In the genomic region with DNA sequence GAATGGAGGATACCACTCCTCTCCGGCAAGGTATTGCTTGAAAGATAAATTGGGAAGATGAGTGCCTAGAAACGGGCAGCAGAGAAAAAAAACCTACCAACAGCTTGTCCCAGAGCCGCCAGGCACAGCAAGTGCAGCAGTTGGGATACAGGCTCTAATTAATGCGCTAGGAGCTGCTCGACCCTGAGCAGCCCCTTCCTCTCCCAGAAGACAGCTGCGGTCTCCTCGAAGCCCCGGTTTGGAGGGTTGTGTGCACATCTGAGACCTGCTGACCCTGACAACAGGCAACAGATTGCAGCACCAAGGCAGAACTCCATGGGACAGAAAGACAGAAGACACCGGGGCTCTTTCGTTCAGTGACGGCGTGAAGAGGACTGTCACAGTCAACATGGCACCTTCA, we compare ENCODE assay signal across 9 cellular contexts.
A peak's percentile ranks its signal among the peaks of the same experiment; 100 is the strongest.
DNase-seq lines count a peak whose midpoint lies in the region; ATAC-seq and TF ChIP-seq lines count a peak whose summit lies in the region.
"Had no signal": no experiment of that assay in that cellular context is flagged by ENCODE, and none has a peak within 500 bp of the region (broad histone marks: within the 10 kb centered on the region; RNA-seq: fewer than 3 reads in every experiment).

No MANE protein-coding gene starts in this region.

- H3K36me3 Mint-ChIP-seq in glutamatergic neuron (ENCODE audit: unreplicated experiment): no peaks in the 10 kb centered on the region

- peak overlapping the region; percentile 69 for H3K4me3 Mint-ChIP-seq in glutamatergic neuron (ENCODE audit: unreplicated experiment)

- peaks cover 11% of the 10 kb centered on the region for H3K9me3 Mint-ChIP-seq in glutamatergic neuron (ENCODE audit: unreplicated experiment)

- H3K4me1 Mint-ChIP-seq in glutamatergic neuron (ENCODE audit: low read depth, unreplicated experiment): peaks cover 23% of the 10 kb centered on the region

- H3K27ac Mint-ChIP-seq in glutamatergic neuron (ENCODE audit: unreplicated experiment): peak overlapping the region; percentile 80

- H3K4me3 ChIP-seq in WI38 (ENCODE audit: low read depth, low read length): peak overlapping the region; percentile 43

- peak; percentile 27 for ATAC-seq in sciatic nerve
- no peak for ATAC-seq in HG03432 (IDR thresholded peaks at IDR 0.05; ENCODE audit: unreplicated experiment)
- no peak for ATAC-seq in GM21619 (IDR thresholded peaks at IDR 0.05; ENCODE audit: unreplicated experiment)

- intact Hi-C loops in sciatic nerve (cut with DNase I): no loop called here

- in situ Hi-C loops in G401 (cut with HindIII; ENCODE audit: low sequenced_read_pairs): no loop called here

- TF ChIP-seq CTCF in WI38 (IDR thresholded peaks at IDR 0.05; ENCODE audit: low read depth, low read length) (no peak), glutamatergic neuron (IDR thresholded peaks at IDR 0.05; ENCODE audit: partially characterized antibody, unreplicated experiment) (no peak)

- DNase-seq in G401 (ENCODE audit: low spot score) (peak; percentile 48), glutamatergic neuron (peak; percentile 58), sciatic nerve (ENCODE audit: low spot score) (no peak), mucosa of gallbladder (ENCODE audit: low spot score) (no peak)
- DNase-seq in stimulated activated CD4-positive, alpha-beta T cell treated with anti-CD3 and anti-CD28 coated beads, Interleukin-4, amount 100 ng/mL, for 4 hours: no peak
- DNase-seq: GOT3 had no signal

- H3K27me3 Mint-ChIP-seq in glutamatergic neuron (ENCODE audit: unreplicated experiment): peaks cover 8% of the 10 kb centered on the region

Comparison
In these comparisons a context has a peak if more than half of its experiments do, and no peak if none do; other contexts are left out.
1. DNase-seq: peak in G401 (single experiment) and glutamatergic neuron (single experiment); none in sciatic nerve (single experiment), mucosa of gallbladder (single experiment) and stimulated activated CD4-positive, alpha-beta T cell treated with anti-CD3 and anti-CD28 coated beads, Interleukin-4, amount 100 ng/mL, for 4 hours (0 of 2).